ENCODE assay signal across 19 cellular contexts in the genomic region with DNA sequence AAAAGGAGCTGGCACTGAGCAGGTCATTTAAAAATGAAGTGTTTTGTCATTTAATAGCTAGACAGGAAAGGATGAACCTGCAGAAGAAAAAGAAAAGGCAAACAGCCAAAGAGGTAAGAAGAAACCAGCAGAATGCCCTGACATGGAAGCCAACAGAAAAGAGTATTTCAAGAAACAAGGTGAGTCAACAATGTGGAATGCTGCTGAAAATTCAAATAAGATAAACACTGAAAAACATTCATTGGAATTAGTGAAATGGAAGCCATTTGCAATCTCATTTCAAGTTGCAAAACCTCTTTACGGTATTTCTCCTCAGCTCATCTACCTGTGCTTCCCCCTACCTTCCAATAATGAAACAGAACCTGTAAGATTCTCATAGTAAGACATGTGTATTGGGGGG. TPM values are rescaled to one million over a fixed set of nuclear protein-coding genes. Genes with fewer than 3 reads are reported as not detected.
A peak's percentile ranks its signal among the peaks of the same experiment; 100 is the strongest.
DNase-seq lines count a peak whose midpoint lies in the region; ATAC-seq, FAIRE-seq and TF ChIP-seq lines count a peak whose summit lies in the region.
"Had no signal": no experiment of that assay in that cellular context is flagged by ENCODE, and none has a peak within 500 bp of the region (broad histone marks: within the 10 kb centered on the region; RNA-seq: fewer than 3 reads in every experiment).

No MANE protein-coding gene starts in this region.

- no peaks in the 10 kb centered on the region for H4K20me1 ChIP-seq in astrocyte (ENCODE audit: insufficient read depth, low read length)

- TF ChIP-seq CTCF in astrocyte (IDR thresholded peaks at IDR 0.05; ENCODE audit: insufficient read depth, low read depth, low read length) = no peak

- H3K27ac ChIP-seq in astrocyte (ENCODE audit: low read depth, low read length) = no peak overlapping the region
- H3K27ac ChIP-seq: adrenal gland, gastroesophageal sphincter had no signal

- no peak overlapping the region for H2AFZ ChIP-seq in astrocyte (ENCODE audit: low read depth, low read length)

- H3K9ac ChIP-seq in astrocyte (ENCODE audit: low read length) = no peak overlapping the region

- H3K4me3 ChIP-seq in astrocyte (ENCODE audit: insufficient read depth, low read depth, low read length) = no peak overlapping the region
- H3K4me3 ChIP-seq: adrenal gland, gastroesophageal sphincter had no signal

- no peaks in the 10 kb centered on the region for H3K27me3 ChIP-seq in astrocyte (ENCODE audit: insufficient read depth, low read length)
- H3K27me3 ChIP-seq: adrenal gland, gastroesophageal sphincter had no signal

- peak overlapping the region; percentile 32 for H3K4me2 ChIP-seq in astrocyte (ENCODE audit: low read length)

- H3K27me3 Mint-ChIP-seq in astrocyte (ENCODE audit: low read depth, unreplicated experiment) = no peaks in the 10 kb centered on the region
- H3K27me3 Mint-ChIP-seq: progenitor cell of endocrine pancreas had no signal

- H3K79me2 ChIP-seq in astrocyte (ENCODE audit: insufficient read depth, low read length) = no peaks in the 10 kb centered on the region

- peak; percentile 55 for FAIRE-seq in astrocyte (lab: Jason Lieb, UNC)
- FAIRE-seq: A204.1, D721Med had no signal

- H3K36me3 Mint-ChIP-seq in astrocyte (ENCODE audit: low read depth, unreplicated experiment) = no peaks in the 10 kb centered on the region

- peak overlapping the region; percentile 63 for H3K27ac Mint-ChIP-seq in astrocyte (ENCODE audit: unreplicated experiment)
- H3K27ac Mint-ChIP-seq: activated CD4-positive, alpha-beta T cell treated with anti-CD3 and anti-CD28 coated beads for 36 hours; progenitor cell of endocrine pancreas; T-helper 1 cell treated with Interleukin-12 subunit alpha and Interleukin-12 subunit beta and Interleukin-4 antibody, amounts not matched to agents 30 μg/mL and 1 μg/mL, for 36 hours had no signal

- peak; percentile 43 for DNase-seq in A172 (ENCODE audit: low spot score)
- DNase-seq in HCEC 1CT = peak; percentile 62
- peak; percentile 69 for DNase-seq in astrocyte (ENCODE audit: low read depth)
- peak; percentile 20 for DNase-seq in fibroblast of the conjunctiva (ENCODE audit: low read depth)
- no peak for DNase-seq in NCI-H1436 (lab: John Stamatoyannopoulos, UW)
- no peak for DNase-seq in HUDEP-2 (lab: John Stamatoyannopoulos, UW; ENCODE audit: unreplicated experiment in 76 of 76)
- no peak for DNase-seq in DMS114 treated with DMSO at 0.1 percent for 48 hours (lab: John Stamatoyannopoulos, UW; ENCODE audit: unreplicated experiment)
- DNase-seq: activated CD4-positive, alpha-beta T cell treated with anti-CD3 and anti-CD28 coated beads for 36 hours; activated T-cell treated with anti-CD3 and anti-CD28 coated beads, Interleukin-2, amount 50 U/mL, for 1 hour; adrenal gland; islet precursor cell; NCI-H69; stimulated activated CD4-positive, alpha-beta T cell treated with anti-CD3 and anti-CD28 coated beads, Interleukin-15, amount 100 ng/mL, for 24 hours had no signal

- peaks cover 6% of the 10 kb centered on the region for H3K4me1 ChIP-seq in astrocyte (ENCODE audit: insufficient read depth, low read length)
- H3K4me1 ChIP-seq: adrenal gland, gastroesophageal sphincter had no signal

- H3K4me1 Mint-ChIP-seq in astrocyte (ENCODE audit: low read depth, unreplicated experiment) = peaks cover 12% of the 10 kb centered on the region
- H3K4me1 Mint-ChIP-seq: activated CD4-positive, alpha-beta T cell treated with anti-CD3 and anti-CD28 coated beads for 36 hours had no signal

- ATAC-seq in activated CD4-positive, CD25-positive, alpha-beta regulatory T cell treated with anti-CD3 and anti-CD28 coated beads, Interleukin-2, amount 50 U/mL, for 24 hours = no peak
- ATAC-seq: activated CD4-positive, alpha-beta T cell treated with anti-CD3 and anti-CD28 coated beads for 36 hours; gastroesophageal sphincter had no signal

- H3K9me3 ChIP-seq in astrocyte (ENCODE audit: insufficient read depth, low read depth, low read length) = no peaks in the 10 kb centered on the region
- H3K9me3 ChIP-seq: adrenal gland, gastroesophageal sphincter had no signal

- no peaks in the 10 kb centered on the region for H3K9me3 Mint-ChIP-seq in astrocyte (ENCODE audit: unreplicated experiment)
- H3K9me3 Mint-ChIP-seq: T-helper 1 cell treated with Interleukin-12 subunit alpha and Interleukin-12 subunit beta and Interleukin-4 antibody, amounts not matched to agents 30 μg/mL and 1 μg/mL, for 36 hours had no signal

- no peaks in the 10 kb centered on the region for H3K36me3 ChIP-seq in astrocyte (ENCODE audit: insufficient read depth, low read length)
- H3K36me3 ChIP-seq: adrenal gland had no signal

- H3K4me3 Mint-ChIP-seq in astrocyte (ENCODE audit: unreplicated experiment) = no peak overlapping the region
- H3K4me3 Mint-ChIP-seq: activated CD4-positive, alpha-beta T cell treated with anti-CD3 and anti-CD28 coated beads for 36 hours; T-helper 1 cell treated with Interleukin-12 subunit alpha and Interleukin-12 subunit beta and Interleukin-4 antibody, amounts not matched to agents 30 μg/mL and 1 μg/mL, for 36 hours had no signal

RNA-seq across cellular contexts. Expression of a gene that starts 59.6 kb away (rescaled TPM):
- 3.7 and 4.8 TPM in 2 replicates for total RNA-seq in A172 (2014; rRNA removed; shearing (Covaris generic))
- total RNA-seq in astrocyte = 4.7 and 4.9 TPM in 2 replicates

RNA-seq across cellular contexts. Expression of a gene that starts 59.7 kb away (rescaled TPM):
- total RNA-seq in A172 (2014; rRNA removed; shearing (Covaris generic)) = 57.2 and 57.8 TPM in 2 replicates
- total RNA-seq in astrocyte = 147 and 151 TPM in 2 replicates

Comparison
In these comparisons a context has a peak if more than half of its experiments do, and no peak if none do; other contexts are left out.
1. DNase-seq: peak in A172 (single experiment), HCEC 1CT (single experiment), astrocyte (single experiment) and fibroblast of the conjunctiva (single experiment); none in NCI-H1436 (single experiment), HUDEP-2 (0 of 76) and DMS114 treated with DMSO at 0.1 percent for 48 hours (single experiment).